2 cellular contexts compared by ENCODE assay signal in the genomic region with DNA sequence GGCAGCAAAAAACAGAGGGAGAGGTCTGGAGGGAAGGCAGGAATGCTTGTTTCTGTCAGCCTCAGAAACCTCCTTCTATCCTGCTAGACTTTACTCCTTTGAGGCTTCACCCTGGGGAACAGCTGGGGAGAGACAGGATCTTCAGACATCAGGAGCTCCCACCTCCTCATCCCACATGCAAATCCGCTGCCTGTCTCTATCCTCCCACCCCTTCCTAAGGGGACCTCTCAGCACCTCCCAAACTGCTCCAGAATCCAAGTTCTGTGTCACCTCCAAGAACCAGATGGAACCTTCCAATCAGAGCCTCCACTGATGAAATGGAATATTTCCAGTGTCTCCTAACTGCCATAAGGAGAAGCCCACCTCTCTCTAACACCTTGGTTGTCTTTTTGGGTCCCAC.
TF ChIP-seq lines count a peak whose summit lies in the region.

No MANE protein-coding gene starts in this region.

TF ChIP-seq in IMR-90, 13 proteins besides CTCF, POLR2A, EP300 and RAD21:
- TF ChIP-seq SMC3 (IDR thresholded peaks at IDR 0.05; ENCODE audit: low read depth, low read length) = no peak
- no peak for TF ChIP-seq MXI1 (IDR thresholded peaks at IDR 0.05; ENCODE audit: borderline replicate concordance, low read depth, low read length)
- TF ChIP-seq RFX5 (IDR thresholded peaks at IDR 0.05; ENCODE audit: low read depth, low read length) = no peak
- no peak for TF ChIP-seq CEBPB (IDR thresholded peaks at IDR 0.05; ENCODE audit: low read depth, low read length)
- TF ChIP-seq NFE2L2 (IDR thresholded peaks at IDR 0.05; ENCODE audit: low read depth, low read length) = no peak
- TF ChIP-seq RCOR1 (IDR thresholded peaks at IDR 0.05; ENCODE audit: insufficient replicate concordance, low read length) = no peak
- TF ChIP-seq, protein P1, sequence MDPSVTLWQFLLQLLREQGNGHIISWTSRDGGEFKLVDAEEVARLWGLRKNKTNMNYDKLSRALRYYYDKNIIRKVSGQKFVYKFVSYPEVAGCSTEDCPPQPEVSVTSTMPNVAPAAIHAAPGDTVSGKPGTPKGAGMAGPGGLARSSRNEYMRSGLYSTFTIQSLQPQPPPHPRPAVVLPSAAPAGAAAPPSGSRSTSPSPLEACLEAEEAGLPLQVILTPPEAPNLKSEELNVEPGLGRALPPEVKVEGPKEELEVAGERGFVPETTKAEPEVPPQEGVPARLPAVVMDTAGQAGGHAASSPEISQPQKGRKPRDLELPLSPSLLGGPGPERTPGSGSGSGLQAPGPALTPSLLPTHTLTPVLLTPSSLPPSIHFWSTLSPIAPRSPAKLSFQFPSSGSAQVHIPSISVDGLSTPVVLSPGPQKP (IDR thresholded peaks at IDR 0.05; ENCODE audit: borderline replicate concordance, low read depth, low read length) = no peak

TF ChIP-seq in H1, 55 proteins besides CTCF, POLR2A, EP300 and RAD21:
- TF ChIP-seq TCF12 (IDR thresholded peaks at IDR 0.05; ENCODE audit: low read depth, low read length) (no peak), SRF (IDR thresholded peaks at IDR 0.05; ENCODE audit: low read depth, low read length) (no peak), SIX5 (IDR thresholded peaks at IDR 0.05; ENCODE audit: low read depth, low read length) (no peak), JUND (IDR thresholded peaks at IDR 0.05; ENCODE audit: low read length) (no peak), TAF1 (IDR thresholded peaks at IDR 0.05; ENCODE audit: low read depth, low read length) (no peak), RXRA (IDR thresholded peaks at IDR 0.05; ENCODE audit: insufficient read depth, low read depth, low read length) (no peak)
